In the genomic region with DNA sequence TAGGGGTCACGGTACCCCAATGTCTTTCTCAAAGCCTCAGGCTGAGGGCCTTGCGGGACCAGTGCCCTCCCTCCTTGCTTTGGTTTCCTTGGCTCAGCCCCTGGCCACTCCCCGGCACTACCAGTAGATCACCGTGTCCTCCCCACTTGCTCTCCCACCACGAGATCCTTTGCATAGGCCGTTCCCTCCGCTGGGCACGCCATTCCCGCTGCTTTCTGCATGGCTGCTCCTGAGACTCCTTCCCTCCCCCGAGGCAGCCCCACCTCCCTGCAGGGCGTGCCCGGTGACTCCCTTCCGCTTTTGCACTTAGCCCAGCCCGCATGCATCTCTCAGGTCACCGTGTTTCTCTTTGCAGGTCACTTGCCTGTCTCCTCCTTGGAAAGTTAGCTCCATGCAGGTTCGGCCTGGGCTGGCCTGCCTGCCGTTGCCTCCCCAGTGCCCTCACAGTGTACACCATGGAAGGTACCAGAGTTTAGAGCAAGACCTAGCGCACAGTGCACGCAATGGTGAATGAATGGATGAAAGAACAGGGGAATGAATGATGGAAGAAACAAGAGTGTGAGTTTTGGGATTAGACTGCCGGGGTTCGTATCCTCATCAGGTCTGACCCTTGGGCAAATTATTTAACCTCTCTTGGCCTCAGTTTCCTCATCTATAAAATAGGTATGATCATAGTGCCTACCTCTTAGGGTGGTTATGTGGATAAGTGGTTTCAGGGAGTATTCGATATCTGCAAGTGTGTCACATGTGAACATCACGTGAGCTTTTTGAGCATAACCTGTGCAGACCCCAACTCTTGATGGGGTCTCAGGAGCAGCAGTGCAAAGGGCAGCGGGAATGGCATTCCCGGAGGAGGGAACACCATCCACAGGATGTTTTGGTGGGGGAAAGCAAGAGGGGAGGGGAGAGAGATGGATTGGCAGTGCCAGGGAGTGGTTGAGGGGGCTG, we compare ENCODE assay signal across 11 cellular contexts.
A peak's percentile ranks its signal among the peaks of the same experiment; 100 is the strongest.
DNase-seq lines count a peak whose midpoint lies in the region; ATAC-seq and TF ChIP-seq lines count a peak whose summit lies in the region.
"Had no signal": no experiment of that assay in that cellular context is flagged by ENCODE, and none has a peak within 500 bp of the region (broad histone marks: within the 10 kb centered on the region; RNA-seq: fewer than 3 reads in every experiment).

No MANE protein-coding gene starts in this region.

- H3K79me2 ChIP-seq in PC-9 (ENCODE audit: low read depth): no peaks in the 10 kb centered on the region

- no peaks in the 10 kb centered on the region for H3K27me3 ChIP-seq in PC-9 (ENCODE audit: insufficient read depth, low read depth)
- H3K27me3 ChIP-seq in right cardiac atrium (ENCODE audit: control insufficient read depth, insufficient read depth): no peaks in the 10 kb centered on the region
- H3K27me3 ChIP-seq in BE2C: no peaks in the 10 kb centered on the region
- H3K27me3 ChIP-seq: dorsolateral prefrontal cortex had no signal

- peaks cover 54% of the 10 kb centered on the region for H3K27me3 Mint-ChIP-seq in stimulated activated memory B cell treated with anti-CD40 and anti-IgM and Interleukin-4, amounts not matched to agents 10 μg/mL and 1 μg/mL and 100 μg/mL, for 72 hours

- H3K9me3 ChIP-seq in PC-9 (ENCODE audit: insufficient read depth, low read depth) (no peaks in the 10 kb centered on the region), right cardiac atrium (ENCODE audit: control insufficient read depth, low read length) (no peaks in the 10 kb centered on the region), BE2C (no peaks in the 10 kb centered on the region)

- intact Hi-C loops in PC-9 (cut with micrococcal nuclease; ENCODE audit: unreplicated experiment) (loop anchor here (5.0 kb wide), 1 partner anchor 229 kb away; a partner anchor contains a TSS), right cardiac atrium (cut with DNase I) (no loop called here)

- TSS peak; percentile 68 for BruUV-seq in PC-9 (replicated peaks; lab: Mats Ljungman, UMichigan)

- 0 out of 2 replicates have a peak overlapping the region, but pooled peaks have one; percentile 7 for H3K27ac ChIP-seq in PC-9
- H3K27ac ChIP-seq in right cardiac atrium (ENCODE audit: low read length): no peak overlapping the region

- no peaks in the 10 kb centered on the region for H3K9me2 ChIP-seq in PC-9 (ENCODE audit: insufficient read depth)

- peak overlapping the region; percentile 74 for H3K4me2 ChIP-seq in PC-9

- DNase-seq in NCI-H82 (lab: John Stamatoyannopoulos, UW): peak; percentile 11
- no peak for DNase-seq in NCI-H82 treated with DMSO at 0.1 percent for 48 hours (lab: John Stamatoyannopoulos, UW; ENCODE audit: unreplicated experiment)
- DNase-seq in PC-9: peak; percentile 79 to 87
- DNase-seq in right cardiac atrium: peak; percentile 50 to 77 (median 73)
- no peak for DNase-seq in epidermal melanocyte (ENCODE audit: insufficient read length, low spot score)
- no peak for DNase-seq in BE2C
- DNase-seq: dorsolateral prefrontal cortex had no signal

- CTCF ChIA-PET in PC-9 (lab: Charles Lee): interaction anchor here (0.6 kb wide), 1 partner anchor 268 kb away, joined by 3 read pairs; no protein-coding TSS in a partner anchor

- WGBS in right cardiac atrium: 81% methylated on average over 25 of the region's 25 CpGs

- H3K4me3 ChIP-seq in PC-9 (peak overlapping the region; percentile 42; the same call in 1 of the 2 replicates), right cardiac atrium (ENCODE audit: low read length) (no peak overlapping the region), BE2C (ENCODE audit: low read depth, low read length) (no peak overlapping the region)
- H3K4me3 ChIP-seq: dorsolateral prefrontal cortex had no signal

- H2AFZ ChIP-seq in PC-9: no peak overlapping the region

- H3K9me3 Mint-ChIP-seq in stimulated activated memory B cell treated with anti-CD40 and anti-IgM and Interleukin-4, amounts not matched to agents 10 μg/mL and 1 μg/mL and 100 μg/mL, for 72 hours: peaks cover 9% of the 10 kb centered on the region

- H4K20me1 ChIP-seq in PC-9 (ENCODE audit: insufficient read depth): no peaks in the 10 kb centered on the region

- H3K4me3 Mint-ChIP-seq in stimulated activated memory B cell treated with anti-CD40 and anti-IgM and Interleukin-4, amounts not matched to agents 10 μg/mL and 1 μg/mL and 100 μg/mL, for 72 hours: peak overlapping the region; percentile 61
- H3K4me3 Mint-ChIP-seq: T-helper 1 cell treated with Interleukin-12 subunit alpha and Interleukin-12 subunit beta and Interleukin-4 antibody, amounts not matched to agents 30 μg/mL and 1 μg/mL, for 36 hours had no signal

- H3F3A ChIP-seq in PC-9 (ENCODE audit: insufficient read depth, low read depth): peaks cover 3% of the 10 kb centered on the region; the same call in 1 of the 2 replicates

- H3K36me3 Mint-ChIP-seq in stimulated activated memory B cell treated with anti-CD40 and anti-IgM and Interleukin-4, amounts not matched to agents 10 μg/mL and 1 μg/mL and 100 μg/mL, for 72 hours: peaks cover 7% of the 10 kb centered on the region

- H3K36me3 ChIP-seq in PC-9 (ENCODE audit: low read depth) (no peaks in the 10 kb centered on the region), BE2C (no peaks in the 10 kb centered on the region)

- peaks cover 14% of the 10 kb centered on the region for H3K4me1 Mint-ChIP-seq in stimulated activated memory B cell treated with anti-CD40 and anti-IgM and Interleukin-4, amounts not matched to agents 10 μg/mL and 1 μg/mL and 100 μg/mL, for 72 hours

- H3K27ac Mint-ChIP-seq in stimulated activated memory B cell treated with anti-CD40 and anti-IgM and Interleukin-4, amounts not matched to agents 10 μg/mL and 1 μg/mL and 100 μg/mL, for 72 hours: no peak overlapping the region
- H3K27ac Mint-ChIP-seq: activated T-helper 2 cell treated with anti-CD3 and anti-CD28 coated beads, Interferon-gamma antibody, Interleukin-2, Interleukin-4, amounts not matched to agents 10 μg/mL and 5 μg/mL and 100 μg/mL, durations not matched to agents 14 hours and 24 hours and 36 hours; T-helper 1 cell treated with Interleukin-12 subunit alpha and Interleukin-12 subunit beta and Interleukin-4 antibody, amounts not matched to agents 30 μg/mL and 1 μg/mL, for 36 hours had no signal

- peaks cover 26% of the 10 kb centered on the region for H3K4me1 ChIP-seq in PC-9 (replicated peaks; ENCODE audit: insufficient read depth)
- H3K4me1 ChIP-seq in right cardiac atrium (ENCODE audit: control insufficient read depth, insufficient read depth, low read length): peaks cover 3% of the 10 kb centered on the region
- H3K4me1 ChIP-seq in BE2C: peaks cover 15% of the 10 kb centered on the region

- TF ChIP-seq CTCF in PC-9 (conservative IDR thresholded peaks at IDR 0.05): no peak
- no peak for TF ChIP-seq CTCF in BE2C (IDR thresholded peaks at IDR 0.05; ENCODE audit: low read depth, low read length)

- POLR2A ChIA-PET in PC-9 (lab: Charles Lee; ENCODE audit: unreplicated experiment): interaction anchor here (0.6 kb wide), 1 partner anchor 56 kb away, joined by 4 read pairs; no protein-coding TSS in a partner anchor

- ATAC-seq in right cardiac atrium (peak in 1 of 2 donors; percentile 50), GM21381 (IDR thresholded peaks at IDR 0.05; ENCODE audit: unreplicated experiment) (no peak)
- no peak for ATAC-seq in stimulated activated memory B cell treated with anti-CD40 and anti-IgM and Interleukin-4, amounts not matched to agents 10 μg/mL and 1 μg/mL and 100 μg/mL, for 72 hours

Comparison
In these comparisons a context has a peak if more than half of its experiments do, and no peak if none do; other contexts are left out.
1. DNase-seq: peak in NCI-H82 (single experiment), PC-9 (2 of 2) and right cardiac atrium (3 of 3); none in NCI-H82 treated with DMSO at 0.1 percent for 48 hours (single experiment), epidermal melanocyte (single experiment) and BE2C (single experiment).